12 cellular contexts compared by ENCODE assay signal in genomic region chr6:152130441-152130840, GRCh38.
DNase-seq lines count a peak whose midpoint lies in the region; ATAC-seq and TF ChIP-seq lines count a peak whose summit lies in the region.
"Had no signal": no experiment of that assay in that cellular context is flagged by ENCODE, and none has a peak within 500 bp of the region (broad histone marks: within the 10 kb centered on the region; RNA-seq: fewer than 3 reads in every experiment).

No MANE protein-coding gene starts in this region.

- H3K9ac ChIP-seq in skeletal muscle satellite cell (ENCODE audit: low read depth, low read length), result peak overlapping the region; percentile 13

- no peaks in the 10 kb centered on the region for H3K9me3 ChIP-seq in CD4-positive, alpha-beta memory T cell (ENCODE audit: control insufficient read depth in 1 of 2, low read length in 2 of 2)
- H3K9me3 ChIP-seq in skeletal muscle satellite cell (replicated peaks; ENCODE audit: low read length) (no peaks in the 10 kb centered on the region), T-helper 17 cell (ENCODE audit: control insufficient read depth, low read length, poor library complexity, severe bottlenecking) (no peaks in the 10 kb centered on the region)
- H3K9me3 ChIP-seq: pancreas had no signal

- H3K36me3 Mint-ChIP-seq in CD4-positive, alpha-beta memory T cell, result peaks cover 66 to 93% of the 10 kb centered on the region in 2 donors
- H3K36me3 Mint-ChIP-seq in activated naive CD8-positive, alpha-beta T cell treated with anti-CD3 and anti-CD28 coated beads for 36 hours, result peaks cover 10% of the 10 kb centered on the region
- H3K36me3 Mint-ChIP-seq in T-helper 17 cell (ENCODE audit: low read depth), result peaks cover 11% of the 10 kb centered on the region

- H3K27me3 Mint-ChIP-seq in CD4-positive, alpha-beta memory T cell, result no peaks in the 10 kb centered on the region
- H3K27me3 Mint-ChIP-seq in activated naive CD8-positive, alpha-beta T cell treated with anti-CD3 and anti-CD28 coated beads for 36 hours, result no peaks in the 10 kb centered on the region
- no peaks in the 10 kb centered on the region for H3K27me3 Mint-ChIP-seq in T-helper 17 cell

- CTCF ChIA-PET in CD4-positive, alpha-beta memory T cell (lab: Charles Lee; ENCODE audit: partially characterized antibody), result no interaction called here
- CTCF ChIA-PET in GM10248 (lab: Yijun Ruan, JAX), result no interaction called here

- H3K4me3 Mint-ChIP-seq in CD4-positive, alpha-beta memory T cell, result no peak overlapping the region
- no peak overlapping the region for H3K4me3 Mint-ChIP-seq in activated naive CD8-positive, alpha-beta T cell treated with anti-CD3 and anti-CD28 coated beads for 36 hours
- H3K4me3 Mint-ChIP-seq in T-helper 17 cell, result no peak overlapping the region

- TF ChIP-seq CTCF in GM10248 (IDR thresholded peaks at IDR 0.05; ENCODE audit: control extremely low read depth, extremely low read depth, low read depth, missing control alignments), result no peak

- ATAC-seq in left ventricle myocardium superior (peak; percentile 55), T-helper 17 cell (no peak)

- peak overlapping the region in 4 of 7 donors; percentile 52 to 84 (median 64) for H3K27ac Mint-ChIP-seq in CD4-positive, alpha-beta memory T cell
- H3K27ac Mint-ChIP-seq in activated naive CD8-positive, alpha-beta T cell treated with anti-CD3 and anti-CD28 coated beads for 36 hours, result peak overlapping the region; percentile 78
- no peak overlapping the region for H3K27ac Mint-ChIP-seq in T-helper 17 cell

- no peak for DNase-seq in CD4-positive, alpha-beta memory T cell
- DNase-seq in activated naive CD8-positive, alpha-beta T cell treated with anti-CD3 and anti-CD28 coated beads for 36 hours, result no peak
- DNase-seq in left ventricle myocardium superior (no peak), DMS79 (lab: John Stamatoyannopoulos, UW) (no peak), T-helper 17 cell (no peak), GM10248 (ENCODE audit: extremely low spot score) (no peak), iPS-NIHi11 (ENCODE audit: low spot score) (no peak)
- DNase-seq: activated naive CD4-positive, alpha-beta T cell treated with anti-CD3 and anti-CD28 coated beads, Interleukin-2, amount 50 U/mL, for 16 hours; NCI-H2171 treated with DMSO at 0.1 percent for 48 hours; pancreas; T-helper 1 cell had no signal

- no peaks in the 10 kb centered on the region for H3K9me3 Mint-ChIP-seq in CD4-positive, alpha-beta memory T cell
- no peaks in the 10 kb centered on the region for H3K9me3 Mint-ChIP-seq in activated naive CD8-positive, alpha-beta T cell treated with anti-CD3 and anti-CD28 coated beads for 36 hours

- peaks cover 77% of the 10 kb centered on the region for H3K36me3 ChIP-seq in CD4-positive, alpha-beta memory T cell (ENCODE audit: insufficient read depth, low read length)
- peaks cover 48% of the 10 kb centered on the region for H3K36me3 ChIP-seq in skeletal muscle satellite cell (ENCODE audit: insufficient read depth, low read length)

- no peaks in the 10 kb centered on the region for H3K4me1 ChIP-seq in CD4-positive, alpha-beta memory T cell (ENCODE audit: insufficient read depth, low read length)
- H3K4me1 ChIP-seq in skeletal muscle satellite cell (ENCODE audit: control insufficient read depth, insufficient read depth, low read length), result peaks cover 15% of the 10 kb centered on the region
- H3K4me1 ChIP-seq: pancreas had no signal

- H3K4me3 ChIP-seq in CD4-positive, alpha-beta memory T cell (ENCODE audit: low read length in 2 of 2), result no peak overlapping the region
- H3K4me3 ChIP-seq in skeletal muscle satellite cell (ENCODE audit: low read length), result peak overlapping the region; percentile 11
- H3K4me3 ChIP-seq: pancreas had no signal

- intact Hi-C loops in CD4-positive, alpha-beta memory T cell (cut with micrococcal nuclease), result no loop called here
- intact Hi-C loops in left ventricle myocardium superior (cut with micrococcal nuclease), result loop anchor here (10.0 kb wide), 1 partner anchor 204 kb away; no protein-coding TSS in a partner anchor

- POLR2A ChIA-PET in CD4-positive, alpha-beta memory T cell (lab: Charles Lee; ENCODE audit: partially characterized antibody), result no interaction called here
- POLR2A ChIA-PET in GM10248 (lab: Yijun Ruan, JAX), result no interaction called here

- no peaks in the 10 kb centered on the region for H3K27me3 ChIP-seq in CD4-positive, alpha-beta memory T cell (ENCODE audit: insufficient read depth, low read length)
- H3K27me3 ChIP-seq in skeletal muscle satellite cell (ENCODE audit: control insufficient read depth, insufficient read depth, low read length), result no peaks in the 10 kb centered on the region
- H3K27me3 ChIP-seq: pancreas had no signal

- H3K4me2 ChIP-seq in skeletal muscle satellite cell (ENCODE audit: low read length), result peak overlapping the region; percentile 44

- H3K27ac ChIP-seq in CD4-positive, alpha-beta memory T cell (ENCODE audit: low read depth, low read length), result no peak overlapping the region

- H3K4me1 Mint-ChIP-seq in CD4-positive, alpha-beta memory T cell, result peaks cover 0 to 3% (median under 1%) of the 10 kb centered on the region in 4 donors
- H3K4me1 Mint-ChIP-seq in activated naive CD8-positive, alpha-beta T cell treated with anti-CD3 and anti-CD28 coated beads for 36 hours, result peaks cover 2% of the 10 kb centered on the region
- peaks cover 4% of the 10 kb centered on the region for H3K4me1 Mint-ChIP-seq in T-helper 17 cell
